Comparison of ENCODE assay signal across 14 cellular contexts in the genomic region with DNA sequence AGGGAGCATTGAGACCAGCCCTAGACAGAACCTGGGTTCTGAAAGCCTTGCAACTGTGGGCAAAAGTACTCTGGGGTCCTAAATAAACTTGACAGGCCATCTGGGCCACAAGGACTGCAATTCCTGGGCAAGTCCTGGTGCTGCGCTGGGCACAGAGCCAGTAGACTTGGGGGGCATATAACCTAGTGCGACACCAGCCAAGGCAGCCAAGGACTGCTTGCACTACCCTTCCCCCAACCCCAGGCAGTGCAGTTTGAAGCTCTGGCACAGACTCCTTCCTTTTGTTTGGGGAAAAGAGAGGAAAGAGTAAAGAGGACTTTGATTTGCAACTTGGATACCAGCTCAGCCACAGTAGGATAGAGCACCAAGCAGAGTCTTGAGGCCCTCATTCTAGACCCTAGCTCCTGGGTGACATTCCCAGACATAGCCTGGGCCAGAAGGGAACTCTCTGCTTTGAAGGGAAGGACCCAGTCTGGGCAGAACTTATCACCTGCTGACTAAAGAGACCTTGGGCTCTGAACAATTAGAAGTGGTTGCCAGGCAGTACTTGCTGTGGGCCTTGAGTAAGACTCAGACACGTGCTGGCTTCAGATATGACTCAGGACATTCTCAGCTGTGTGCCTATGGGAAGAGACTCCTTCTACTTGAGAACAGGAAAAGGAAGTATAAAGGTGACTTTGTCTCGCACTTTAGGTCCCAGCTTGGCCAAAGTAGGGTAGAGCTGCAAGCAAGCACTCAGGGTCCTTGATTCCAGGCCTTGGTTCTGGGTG.
DNase-seq lines count a peak whose midpoint lies in the region; ATAC-seq and TF ChIP-seq lines count a peak whose summit lies in the region.
"Had no signal": no experiment of that assay in that cellular context is flagged by ENCODE, and none has a peak within 500 bp of the region (broad histone marks: within the 10 kb centered on the region; RNA-seq: fewer than 3 reads in every experiment).

No MANE protein-coding gene starts in this region.

- no peaks in the 10 kb centered on the region for H3F3A ChIP-seq in PC-3 (ENCODE audit: low read length, unreplicated experiment)

- H3K4me3 ChIP-seq in PC-3 (ENCODE audit: low read length) = no peak overlapping the region
- H3K4me3 ChIP-seq: upper lobe of left lung had no signal

- peak; percentile 86 for ATAC-seq in HG02870 (IDR thresholded peaks at IDR 0.05; ENCODE audit: unreplicated experiment)
- ATAC-seq in PC-3 = no peak
- ATAC-seq in activated CD8-positive, alpha-beta T cell treated with anti-CD3 and anti-CD28 coated beads for 36 hours = no peak
- ATAC-seq: Panc1 had no signal

- H3K27me3 Mint-ChIP-seq in activated CD8-positive, alpha-beta T cell treated with anti-CD3 and anti-CD28 coated beads for 36 hours = no peaks in the 10 kb centered on the region
- H3K27me3 Mint-ChIP-seq: activated CD4-positive, alpha-beta memory T cell treated with anti-CD3 and anti-CD28 coated beads for 36 hours had no signal

- no peak for TF ChIP-seq CTCF in PC-3 (conservative IDR thresholded peaks at IDR 0.05; ENCODE audit: low read depth, low read length)
- TF ChIP-seq CTCF in activated CD8-positive, alpha-beta T cell treated with anti-CD3 and anti-CD28 coated beads for 36 hours (IDR thresholded peaks at IDR 0.05) = no peak

- no peak overlapping the region for H3K4me2 ChIP-seq in PC-3 (ENCODE audit: low read length)

- H3K9me3 ChIP-seq in PC-3 (ENCODE audit: low read length) = no peaks in the 10 kb centered on the region
- H3K9me3 ChIP-seq: Caco-2, upper lobe of left lung had no signal

- H3K4me3 Mint-ChIP-seq in activated CD8-positive, alpha-beta T cell treated with anti-CD3 and anti-CD28 coated beads for 36 hours = no peak overlapping the region
- H3K4me3 Mint-ChIP-seq: activated CD4-positive, alpha-beta memory T cell treated with anti-CD3 and anti-CD28 coated beads for 36 hours had no signal

- CTCF ChIA-PET in PC-3 (lab: Charles Lee) = no interaction called here
- CTCF ChIA-PET in activated CD8-positive, alpha-beta T cell treated with anti-CD3 and anti-CD28 coated beads for 36 hours (lab: Charles Lee) = no interaction called here

- no peaks in the 10 kb centered on the region for H3K27me3 ChIP-seq in PC-3 (ENCODE audit: low read length)
- H3K27me3 ChIP-seq: upper lobe of left lung had no signal

- no peaks in the 10 kb centered on the region for H3K9me2 ChIP-seq in PC-3 (replicated peaks; ENCODE audit: low read length)

- intact Hi-C loops in PC-3 (cut with micrococcal nuclease) = no loop called here
- intact Hi-C loops in activated CD8-positive, alpha-beta T cell treated with anti-CD3 and anti-CD28 coated beads for 36 hours (cut with micrococcal nuclease) = no loop called here

- H3K36me3 Mint-ChIP-seq in activated CD8-positive, alpha-beta T cell treated with anti-CD3 and anti-CD28 coated beads for 36 hours (ENCODE audit: low read depth) = no peaks in the 10 kb centered on the region
- H3K36me3 Mint-ChIP-seq: activated CD4-positive, alpha-beta memory T cell treated with anti-CD3 and anti-CD28 coated beads for 36 hours had no signal

- H3K27ac ChIP-seq in PC-3 (ENCODE audit: low read length) = no peak overlapping the region
- H3K27ac ChIP-seq: upper lobe of left lung had no signal

- no peaks in the 10 kb centered on the region for H3K36me3 ChIP-seq in PC-3 (ENCODE audit: low read depth, low read length)
- H3K36me3 ChIP-seq: upper lobe of left lung had no signal

- peak; percentile 57 for DNase-seq in NCI-H2029 (lab: John Stamatoyannopoulos, UW)
- no peak for DNase-seq in NCI-H2029 treated with DMSO at 0.1 percent for 48 hours (lab: John Stamatoyannopoulos, UW)
- peak; percentile 24 for DNase-seq in PC-3
- DNase-seq in renal cortical epithelial cell (ENCODE audit: low read depth) = peak; percentile 18
- DNase-seq in activated CD8-positive, alpha-beta T cell treated with anti-CD3 and anti-CD28 coated beads for 36 hours = no peak
- DNase-seq in stimulated activated naive CD4-positive, alpha-beta T cell treated with Interleukin-2 at 50 U/mL for 16 hours (lab: John Stamatoyannopoulos, UW) = no peak
- DNase-seq in ureter (ENCODE audit: low spot score) = no peak
- DNase-seq: activated CD4-positive, alpha-beta memory T cell treated with anti-CD3 and anti-CD28 coated beads for 36 hours; activated naive CD4-positive, alpha-beta T cell; Caco-2; erythroblast; upper lobe of left lung had no signal

- H3K9me3 Mint-ChIP-seq in activated CD8-positive, alpha-beta T cell treated with anti-CD3 and anti-CD28 coated beads for 36 hours = peaks cover 2% of the 10 kb centered on the region

- H3K79me2 ChIP-seq in PC-3 (ENCODE audit: low read length) = no peaks in the 10 kb centered on the region

- H3K4me1 Mint-ChIP-seq in activated CD8-positive, alpha-beta T cell treated with anti-CD3 and anti-CD28 coated beads for 36 hours (ENCODE audit: low read depth) = no peaks in the 10 kb centered on the region

- no peak overlapping the region for H3K27ac Mint-ChIP-seq in activated CD8-positive, alpha-beta T cell treated with anti-CD3 and anti-CD28 coated beads for 36 hours
- H3K27ac Mint-ChIP-seq: activated CD4-positive, alpha-beta memory T cell treated with anti-CD3 and anti-CD28 coated beads for 36 hours had no signal

- H4K20me1 ChIP-seq in PC-3 (ENCODE audit: low read length) = no peaks in the 10 kb centered on the region

- POLR2A ChIA-PET in PC-3 (lab: Charles Lee; ENCODE audit: unreplicated experiment) = no interaction called here
- POLR2A ChIA-PET in activated CD8-positive, alpha-beta T cell treated with anti-CD3 and anti-CD28 coated beads for 36 hours (lab: Charles Lee) = no interaction called here

- no peaks in the 10 kb centered on the region for H3K4me1 ChIP-seq in PC-3 (ENCODE audit: insufficient read depth, low read length)
- H3K4me1 ChIP-seq: Caco-2, upper lobe of left lung had no signal

- no peak overlapping the region for H3K9ac ChIP-seq in PC-3 (ENCODE audit: low read length)

- BruUV-seq in PC-3 (replicated peaks; lab: Mats Ljungman, UMichigan) = no TSS peak

- H2AFZ ChIP-seq in PC-3 (ENCODE audit: low read length) = no peak overlapping the region

Comparison
In these comparisons a context has a peak if more than half of its experiments do, and no peak if none do; other contexts are left out.
1. DNase-seq: peak in NCI-H2029 (single experiment), PC-3 (single experiment) and renal cortical epithelial cell (single experiment); none in NCI-H2029 treated with DMSO at 0.1 percent for 48 hours (single experiment), activated CD8-positive, alpha-beta T cell treated with anti-CD3 and anti-CD28 coated beads for 36 hours (single experiment), stimulated activated naive CD4-positive, alpha-beta T cell treated with Interleukin-2 at 50 U/mL for 16 hours (single experiment) and ureter (single experiment).